8 cellular contexts compared by ENCODE assay signal in the genomic region with DNA sequence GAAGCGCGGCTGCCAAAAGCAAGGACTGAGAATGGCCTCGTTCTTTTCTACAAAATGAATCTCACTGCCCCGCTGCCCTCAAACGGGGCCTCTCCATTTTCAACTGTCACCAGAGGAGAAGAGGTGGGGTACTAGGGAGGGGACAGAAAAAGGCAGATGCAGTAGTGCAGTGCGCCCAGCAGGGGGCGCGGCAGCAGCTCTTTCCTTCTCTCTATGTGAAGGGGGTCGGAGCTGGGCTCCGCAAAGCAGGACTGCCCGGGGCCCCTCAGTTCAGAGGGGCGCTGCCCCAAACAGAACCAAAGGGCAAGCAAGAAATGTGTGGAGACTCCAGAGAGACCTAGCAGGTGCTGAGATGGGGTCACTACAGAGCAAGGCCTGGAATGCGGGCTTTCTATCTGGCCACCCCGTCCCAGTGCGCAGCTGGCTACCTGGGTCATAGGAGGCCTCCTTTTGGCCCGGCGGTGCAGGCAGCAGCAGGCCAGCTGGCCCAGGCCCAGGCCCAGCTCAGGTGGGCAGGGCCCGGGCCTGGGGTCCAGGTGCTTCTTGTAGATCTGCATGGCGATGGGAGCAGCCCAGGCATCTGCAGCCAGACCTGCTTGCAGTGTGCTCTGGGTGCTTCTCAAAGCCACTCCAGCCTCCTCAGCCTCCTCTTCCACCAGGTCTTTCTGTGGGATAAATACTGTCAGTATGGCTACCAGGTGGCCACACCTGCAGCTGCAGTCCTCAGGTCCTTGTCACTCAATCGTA. TPM values are rescaled to one million over a fixed set of nuclear protein-coding genes. Genes with fewer than 3 reads are reported as not detected.
DNase-seq lines count a peak whose midpoint lies in the region; TF ChIP-seq lines count a peak whose summit lies in the region.

No MANE protein-coding gene starts in this region.

- no peak overlapping the region for H3K23ac ChIP-seq in neuronal stem cell (ENCODE audit: low read depth, low read length, poor library complexity)

- TF ChIP-seq EP300 in esophagus muscularis mucosa (IDR thresholded peaks at IDR 0.05), result no peak

- H2BK12ac ChIP-seq in neuronal stem cell (ENCODE audit: low read length), result no peak overlapping the region

- peak; percentile 78 to 94 (median 92) for TF ChIP-seq CTCF in esophagus muscularis mucosa (IDR thresholded peaks at IDR 0.05)

- H3K79me1 ChIP-seq in neuronal stem cell (ENCODE audit: low read depth, low read length), result peaks cover 7% of the 10 kb centered on the region

- H2BK120ac ChIP-seq in neuronal stem cell (ENCODE audit: low read depth, low read length), result no peak overlapping the region

- H2AFZ ChIP-seq in neuronal stem cell (ENCODE audit: low read length), result no peak overlapping the region

- intact Hi-C loops in esophagus muscularis mucosa (cut with DNase I), result no loop called here

- TF ChIP-seq POLR2A in esophagus muscularis mucosa (IDR thresholded peaks at IDR 0.05; ENCODE audit: low read depth), result no peak

- H3K4ac ChIP-seq in neuronal stem cell (ENCODE audit: low read length), result no peak overlapping the region

- H3K18ac ChIP-seq in neuronal stem cell (ENCODE audit: low read length), result no peak overlapping the region

- peak; percentile 17 for DNase-seq in NOMO-1 treated with DMSO at 0.1 percent for 48 hours (lab: John Stamatoyannopoulos, UW; ENCODE audit: unreplicated experiment)
- no peak for DNase-seq in NOMO-1 treated with dmso at 0.1 percent for 144 hours (lab: John Stamatoyannopoulos, UW; ENCODE audit: unreplicated experiment)
- peak; percentile 53 for DNase-seq in NAMALWA (ENCODE audit: low spot score)
- peak; percentile 19 to 33 for DNase-seq in activated CD8-positive, alpha-beta memory T cell treated with anti-CD3 and anti-CD28 coated beads for 1 hour (ENCODE audit: extremely low read depth in 1 of 2, low read depth in 1 of 2)
- no peak for DNase-seq in esophagus muscularis mucosa (ENCODE audit: extremely low spot score)
- DNase-seq in neuronal stem cell (ENCODE audit: low spot score), result peak; percentile 24
- DNase-seq in effector CD4-positive, alpha-beta T cell, result no peak
- DNase-seq in NCI-H2029 treated with DMSO at 0.1 percent for 48 hours (lab: John Stamatoyannopoulos, UW), result no peak

- H3K4me2 ChIP-seq in neuronal stem cell (ENCODE audit: insufficient read depth, low read length, poor library complexity, severe bottlenecking), result no peak overlapping the region

- WGBS in esophagus muscularis mucosa, result 33% methylated on average over 11 of the region's 20 CpGs
- WGBS in neuronal stem cell (ENCODE audit: extremely low coverage in 2 of 2, insufficient read length in 2 of 2, insufficient replicate concordance in 1 of 2), 2 donors, result no CpG with 5 or more reads among the region's 20 CpGs

- H3K4me1 ChIP-seq in esophagus muscularis mucosa (peaks cover 4 to 25% (median 20%) of the 10 kb centered on the region in 4 donors), neuronal stem cell (ENCODE audit: control insufficient read depth in 2 of 2, insufficient read depth in 1 of 2, low read depth in 1 of 2, low read length in 2 of 2) (no peaks in the 10 kb centered on the region)

- H3K27me3 ChIP-seq in esophagus muscularis mucosa (no peaks in the 10 kb centered on the region), neuronal stem cell (ENCODE audit: control insufficient read depth in 3 of 3, insufficient read depth in 3 of 3, low read depth in 1 of 3, low read length in 3 of 3) (peaks cover 0 to 26% (median 0%) of the 10 kb centered on the region in 3 experiments)

- H3K14ac ChIP-seq in neuronal stem cell (ENCODE audit: low read length), result no peak overlapping the region

- H3K27ac ChIP-seq in esophagus muscularis mucosa (replicated peaks in 1 of 4), result no peak overlapping the region
- H3K27ac ChIP-seq in neuronal stem cell (replicated peaks; ENCODE audit: low read length), result no peak overlapping the region

- H4K91ac ChIP-seq in neuronal stem cell (ENCODE audit: low read depth, low read length, poor library complexity), result no peak overlapping the region

- no peaks in the 10 kb centered on the region for H3K9me3 ChIP-seq in esophagus muscularis mucosa
- no peaks in the 10 kb centered on the region for H3K9me3 ChIP-seq in neuronal stem cell (replicated peaks in 1 of 2; ENCODE audit: control insufficient read depth in 2 of 2, insufficient read depth in 1 of 2, low read depth in 1 of 2, low read length in 2 of 2)

- H2BK5ac ChIP-seq in neuronal stem cell (ENCODE audit: low read length), result no peak overlapping the region

- no peak overlapping the region for H4K8ac ChIP-seq in neuronal stem cell (ENCODE audit: low read depth, low read length)

- H2AK5ac ChIP-seq in neuronal stem cell (ENCODE audit: low read depth, low read length), result no peak overlapping the region

- H3K36me3 ChIP-seq in esophagus muscularis mucosa, result peaks cover 0 to 47% (median 31%) of the 10 kb centered on the region in 4 donors
- peaks cover 4 to 61% of the 10 kb centered on the region in 2 donors for H3K36me3 ChIP-seq in neuronal stem cell (replicated peaks in 1 of 2; ENCODE audit: control insufficient read depth in 2 of 2, insufficient read depth in 2 of 2, low read length in 2 of 2)

- no peak overlapping the region for H2BK15ac ChIP-seq in neuronal stem cell (ENCODE audit: low read length)

- H3K9ac ChIP-seq in neuronal stem cell (ENCODE audit: low read depth, low read length, poor library complexity), result no peak overlapping the region

- H3K4me3 ChIP-seq in esophagus muscularis mucosa (no peak overlapping the region), neuronal stem cell (ENCODE audit: low read length in 2 of 2) (no peak overlapping the region)

RNA-seq across cellular contexts. Expression of a gene that starts 5.9 kb away (rescaled TPM):
- 10 to 100 TPM; 50.5 to 74.9 (median 67.6) TPM for total RNA-seq in esophagus muscularis mucosa
- polyA plus RNA-seq in neuronal stem cell (2013, experiment 1 of 2), result 33.3 TPM
- 32.7 TPM for polyA plus RNA-seq in neuronal stem cell (2013, experiment 2 of 2)

RNA-seq across cellular contexts. Expression of a gene that starts 41.2 kb away (rescaled TPM):
- 1 to 10 TPM; 3.6 to 6.9 (median 6.1) TPM for total RNA-seq in esophagus muscularis mucosa
- polyA plus RNA-seq in neuronal stem cell (2013, experiment 1 of 2), result 6.2 TPM
- polyA plus RNA-seq in neuronal stem cell (2013, experiment 2 of 2), result 6.1 TPM

RNA-seq across cellular contexts. Expression of a gene that starts 42.2 kb away (rescaled TPM):
- total RNA-seq in esophagus muscularis mucosa, result 100 to 1,000 TPM in 1 of 4 donors, 10 to 100 TPM in 3; 50.7 to 102 (median 60.8) TPM
- polyA plus RNA-seq in neuronal stem cell (2013, experiment 1 of 2), result 37.0 TPM
- 39.4 TPM for polyA plus RNA-seq in neuronal stem cell (2013, experiment 2 of 2)

Comparison
In these comparisons a context has a peak if more than half of its experiments do, and no peak if none do; other contexts are left out.
1. DNase-seq: peak in NOMO-1 treated with DMSO at 0.1 percent for 48 hours (single experiment), NAMALWA (single experiment), activated CD8-positive, alpha-beta memory T cell treated with anti-CD3 and anti-CD28 coated beads for 1 hour (2 of 2) and neuronal stem cell (single experiment); none in NOMO-1 treated with dmso at 0.1 percent for 144 hours (single experiment), esophagus muscularis mucosa (single experiment), effector CD4-positive, alpha-beta T cell (single experiment) and NCI-H2029 treated with DMSO at 0.1 percent for 48 hours (single experiment).